Comparison of ENCODE assay signal across 1 cellular context in the genomic region with DNA sequence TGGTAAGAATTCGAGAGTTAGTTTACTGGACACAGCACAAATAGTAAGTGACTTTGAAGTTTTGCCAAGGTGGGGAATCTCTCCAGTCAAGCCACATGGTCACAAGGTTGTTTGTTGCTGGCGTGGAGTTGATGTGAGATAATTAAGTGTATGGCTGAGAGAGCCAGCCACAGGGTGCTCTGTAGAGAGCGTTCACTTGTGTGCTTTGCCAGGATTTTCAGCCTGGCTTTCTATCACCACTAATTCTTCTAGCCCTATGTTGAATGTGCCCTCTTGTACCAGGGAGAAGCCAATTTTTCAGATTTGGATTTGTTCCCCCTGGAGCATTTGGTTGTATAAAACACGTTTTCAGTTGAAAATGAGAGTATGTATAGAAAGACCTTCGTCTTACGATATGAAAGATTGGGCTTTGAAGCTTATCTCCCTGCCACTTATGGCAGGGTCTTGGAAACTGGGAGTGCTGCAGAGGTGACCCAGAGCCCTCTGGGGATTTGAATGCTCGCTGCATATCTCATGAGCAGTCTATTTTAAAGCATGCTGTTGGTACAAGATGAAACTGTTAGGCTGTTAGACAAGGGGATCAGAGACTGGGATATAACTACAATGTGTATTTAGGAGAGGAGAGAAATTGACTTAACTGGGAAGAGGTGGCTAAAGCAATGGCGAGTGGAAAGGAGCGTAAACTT.
A peak's percentile ranks its signal among the peaks of the same experiment; 100 is the strongest.
TF ChIP-seq lines count a peak whose summit lies in the region.

No MANE protein-coding gene starts in this region.

TF ChIP-seq in K562, 482 proteins besides CTCF, POLR2A, EP300 and RAD21:
- TF ChIP-seq DMBX1 (CRISPR knock-in tag; IDR thresholded peaks at IDR 0.05; ENCODE audit: borderline replicate concordance) = peak; percentile 65; the same call in 1 of the 2 replicates
- peak; percentile 48; the same call in 1 of the 2 replicates for TF ChIP-seq FOXJ2 (tag; IDR thresholded peaks at IDR 0.05)
- no peak for TF ChIP-seq TBL1XR1 (IDR thresholded peaks at IDR 0.05; ENCODE audit: low read length in 2 of 2)
- TF ChIP-seq CXXC5 (CRISPR knock-in tag; IDR thresholded peaks at IDR 0.05) = peak; percentile 48; the same call in 1 of the 2 replicates
- TF ChIP-seq ZNF644 (tag; IDR thresholded peaks at IDR 0.05; ENCODE audit: low read depth) = peak; percentile 16
- no peak for TF ChIP-seq ZNF282 (CRISPR knock-in tag; IDR thresholded peaks at IDR 0.05)
- peak; percentile 22; the same call in 1 of the 2 replicates for TF ChIP-seq STAT5A (IDR thresholded peaks at IDR 0.05; ENCODE audit: borderline replicate concordance, low read length)
- TF ChIP-seq TAL1 (IDR thresholded peaks at IDR 0.05) = peak; percentile 59; the same call in 1 of the 2 replicates
- peak; percentile 85 for TF ChIP-seq ZNF175 (CRISPR knock-in tag; IDR thresholded peaks at IDR 0.05; ENCODE audit: low read depth)
- TF ChIP-seq, protein P1, sequence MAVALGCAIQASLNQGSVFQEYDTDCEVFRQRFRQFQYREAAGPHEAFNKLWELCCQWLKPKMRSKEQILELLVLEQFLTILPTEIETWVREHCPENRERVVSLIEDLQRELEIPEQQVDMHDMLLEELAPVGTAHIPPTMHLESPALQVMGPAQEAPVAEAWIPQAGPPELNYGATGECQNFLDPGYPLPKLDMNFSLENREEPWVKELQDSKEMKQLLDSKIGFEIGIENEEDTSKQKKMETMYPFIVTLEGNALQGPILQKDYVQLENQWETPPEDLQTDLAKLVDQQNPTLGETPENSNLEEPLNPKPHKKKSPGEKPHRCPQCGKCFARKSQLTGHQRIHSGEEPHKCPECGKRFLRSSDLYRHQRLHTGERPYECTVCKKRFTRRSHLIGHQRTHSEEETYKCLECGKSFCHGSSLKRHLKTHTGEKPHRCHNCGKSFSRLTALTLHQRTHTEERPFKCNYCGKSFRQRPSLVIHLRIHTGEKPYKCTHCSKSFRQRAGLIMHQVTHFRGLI (CRISPR knock-in tag; IDR thresholded peaks at IDR 0.05) = peak; percentile 10; the same call in 1 of the 2 replicates
- TF ChIP-seq, protein P2, sequence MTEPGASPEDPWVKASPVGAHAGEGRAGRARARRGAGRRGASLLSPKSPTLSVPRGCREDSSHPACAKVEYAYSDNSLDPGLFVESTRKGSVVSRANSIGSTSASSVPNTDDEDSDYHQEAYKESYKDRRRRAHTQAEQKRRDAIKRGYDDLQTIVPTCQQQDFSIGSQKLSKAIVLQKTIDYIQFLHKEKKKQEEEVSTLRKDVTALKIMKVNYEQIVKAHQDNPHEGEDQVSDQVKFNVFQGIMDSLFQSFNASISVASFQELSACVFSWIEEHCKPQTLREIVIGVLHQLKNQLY (CRISPR knock-in tag; conservative IDR thresholded peaks at IDR 0.05) = no peak
- no peak for TF ChIP-seq NR2C2 (CRISPR knock-in tag; IDR thresholded peaks at IDR 0.05)
- peak; percentile 27 for TF ChIP-seq NR2C2 (tag; IDR thresholded peaks at IDR 0.05)
- TF ChIP-seq POLR2AphosphoS5 (IDR thresholded peaks at IDR 0.05; ENCODE audit: control insufficient read depth, insufficient read depth, low read depth, low read length) = 0 out of 2 replicates have a peak, but pooled peaks have one; percentile 40
- TF ChIP-seq ZNF589 (CRISPR knock-in tag; IDR thresholded peaks at IDR 0.05; ENCODE audit: low read depth) = 0 out of 2 replicates have a peak, but pooled peaks have one; percentile 42
- 0 out of 2 replicates have a peak, but pooled peaks have one; percentile 17 for TF ChIP-seq SMARCA4 (IDR thresholded peaks at IDR 0.05)
- TF ChIP-seq CBFA2T3 (IDR thresholded peaks at IDR 0.05) = peak; percentile 72
- peak; percentile 46 for TF ChIP-seq CBFA2T2 (conservative IDR thresholded peaks at IDR 0.05)
- no peak for TF ChIP-seq ZNF778 (CRISPR knock-in tag; IDR thresholded peaks at IDR 0.05)
- peak; percentile 40 for TF ChIP-seq ARID1B (IDR thresholded peaks at IDR 0.05)
- peak; percentile 52; the same call in 1 of the 2 replicates for TF ChIP-seq SMAD4 (CRISPR knock-in tag; conservative IDR thresholded peaks at IDR 0.05)
- TF ChIP-seq JUND (IDR thresholded peaks at IDR 0.05; ENCODE audit: borderline replicate concordance, low read depth, low read length) = 0 out of 2 replicates have a peak, but pooled peaks have one; percentile 3
- TF ChIP-seq JUND (tag; IDR thresholded peaks at IDR 0.05; ENCODE audit: borderline replicate concordance, low read depth, low read length) = no peak
